Comparison of ENCODE assay signal across 15 cellular contexts in genomic region chr17:38796451-38796850, GRCh38. TPM values are rescaled to one million over a fixed set of nuclear protein-coding genes. Genes with fewer than 3 reads are reported as not detected.
DNase-seq lines count a peak whose midpoint lies in the region; ATAC-seq, FAIRE-seq and TF ChIP-seq lines count a peak whose summit lies in the region.
"Had no signal": no experiment of that assay in that cellular context is flagged by ENCODE, and none has a peak within 500 bp of the region (broad histone marks: within the 10 kb centered on the region; RNA-seq: fewer than 3 reads in every experiment).

No MANE protein-coding gene starts in this region.

- in situ Hi-C loops in K562 (cut with MboI), result no loop called here

- H3K79me2 ChIP-seq in K562 (ENCODE audit: control insufficient read depth, insufficient read depth, low read length), result peaks cover 42% of the 10 kb centered on the region

- H3K4me1 ChIP-seq in K562 (replicated peaks in 1 of 2; ENCODE audit: control insufficient read depth in 2 of 2, insufficient read depth in 2 of 2, low read length in 2 of 2) (peaks cover 20% of the 10 kb centered on the region in 2 experiments), psoas muscle (peaks cover 29% of the 10 kb centered on the region)

- ATAC-seq in K562, result no peak
- ATAC-seq in psoas muscle, result no peak
- no peak for ATAC-seq in HG02571 (IDR thresholded peaks at IDR 0.05; ENCODE audit: unreplicated experiment)
- ATAC-seq: left lung, Panc1 had no signal

- H3K27ac ChIP-seq in K562 (ENCODE audit: extremely low read depth, low read depth, low read length) (no peak overlapping the region), psoas muscle (peak overlapping the region; percentile 96)

- BruUV-seq in K562 (replicated peaks; lab: Mats Ljungman, UMichigan), result no TSS peak

- TF ChIP-seq POLR2A in K562 (conservative IDR thresholded peaks at IDR 0.05), result no peak

- peaks cover 10% of the 10 kb centered on the region; the same call in 1 of the 2 replicates for H4K20me1 ChIP-seq in K562 (replicated peaks; ENCODE audit: control insufficient read depth, insufficient read depth, low read length)

- 92% methylated on average over 1 of the region's 1 CpG for WGBS in K562 (ENCODE audit: insufficient coverage, low coverage, missing lambda C conversion rate)
- 80 to 86% (median 81%) methylated on average over 1 of the region's 1 CpG for WGBS in psoas muscle, 3 donors

- H3K9ac ChIP-seq in K562 (ENCODE audit: insufficient read depth in 1 of 2, low read depth in 2 of 2, low read length in 2 of 2), result no peak overlapping the region

- DNase-seq in HFF-Myc (ENCODE audit: extremely low read depth, low read depth) (no peak), K562 (ENCODE audit: extremely low read depth in 1 of 4, low spot score in 3 of 4) (no peak), psoas muscle (no peak), NCI-H128 (lab: John Stamatoyannopoulos, UW; ENCODE audit: unreplicated experiment) (no peak)
- no peak for DNase-seq in activated T-cell treated with anti-CD3 and anti-CD28 coated beads, Interleukin-2, amount 50 U/mL, for 1 hour
- DNase-seq: activated B cell treated with CpG ODN at 0.5 μM for 24 hours; activated naive CD4-positive, alpha-beta T cell; effector CD8-positive, alpha-beta T cell; left lung; NCI-H69; stimulated activated CD4-positive, alpha-beta T cell treated with anti-CD3 and anti-CD28 coated beads, Interleukin-2, amount 100 ng/mL, for 24 hours; SW 1271 had no signal

- TF ChIP-seq CTCF in HFF-Myc (IDR thresholded peaks at IDR 0.05; ENCODE audit: low read depth, low read length, missing control alignments) (no peak), K562 (IDR thresholded peaks at IDR 0.05 in 2 of 3, conservative IDR thresholded peaks at IDR 0.05 in 1 of 3; ENCODE audit: insufficient read depth in 2 of 3, low read depth in 1 of 3, low read length in 3 of 3) (no peak), psoas muscle (IDR thresholded peaks at IDR 0.05) (no peak)

- H3K27me3 ChIP-seq in K562 (ENCODE audit: control insufficient read depth in 2 of 2, insufficient read depth in 2 of 2, low read length in 2 of 2), result no peaks in the 10 kb centered on the region
- no peaks in the 10 kb centered on the region for H3K27me3 ChIP-seq in psoas muscle (ENCODE audit: insufficient read depth in 3 of 3, low read length in 2 of 3)
- H3K27me3 ChIP-seq: left lung had no signal

- no peak overlapping the region for H2AFZ ChIP-seq in K562 (ENCODE audit: low read depth, low read length)

- H3K36me3 ChIP-seq in K562 (ENCODE audit: control insufficient read depth, insufficient read depth, low read length), result peaks cover 34% of the 10 kb centered on the region
- H3K36me3 ChIP-seq in psoas muscle (ENCODE audit: insufficient read depth in 1 of 2, low read depth in 1 of 2), result peaks cover 3 to 41% of the 10 kb centered on the region in 2 donors

- H3K9me3 ChIP-seq in K562 (replicated peaks; ENCODE audit: control insufficient read depth, insufficient read depth, low read depth, low read length) (no peaks in the 10 kb centered on the region), psoas muscle (no peaks in the 10 kb centered on the region)
- H3K9me3 ChIP-seq: left lung had no signal

- no peak for TF ChIP-seq EP300 in K562 (IDR thresholded peaks at IDR 0.05; ENCODE audit: low read length)

- no peaks in the 10 kb centered on the region for H3K9me1 ChIP-seq in K562 (ENCODE audit: control insufficient read depth, insufficient read depth, low read length)

- H3K4me2 ChIP-seq in K562 (ENCODE audit: insufficient read depth, low read length), result peak overlapping the region; percentile 2; the same call in 1 of the 2 replicates

- TF ChIP-seq RAD21 in K562 (CRISPR knock-in tag; conservative IDR thresholded peaks at IDR 0.05 in 1 of 2, IDR thresholded peaks at IDR 0.05 in 1 of 2), result no peak

- no peak for FAIRE-seq in K562 (lab: Jason Lieb, UNC)
- FAIRE-seq: bronchial epithelial cell had no signal

- POLR2A ChIA-PET in K562 (lab: Yijun Ruan, JAX), result no interaction called here

- peak overlapping the region; percentile 74; the same call in 1 of the 2 replicates for H3K4me3 ChIP-seq in HFF-Myc (replicated peaks; ENCODE audit: low read depth, low read length)
- no peak overlapping the region for H3K4me3 ChIP-seq in K562
- no peak overlapping the region for H3K4me3 ChIP-seq in psoas muscle

- CTCF ChIA-PET in K562 (lab: Yijun Ruan, JAX; ENCODE audit: low intra/inter-chr PET ratio), result no interaction called here

- intact Hi-C loops in K562 (cut with micrococcal nuclease), result no loop called here
- intact Hi-C loops in psoas muscle (cut with DNase I), result no loop called here

RNA-seq across cellular contexts. Expression of gene PIP4K2B, which starts 2.9 kb away (rescaled TPM):
- total RNA-seq in K562 (2011; cell fraction: chromatin; rRNA removed; ENCODE audit: low replicate concordance), result 27.6 and 39.9 TPM in 2 replicates
- total RNA-seq in K562 (2011; cell fraction: nucleolus; rRNA removed), result 17.5 and 18.2 TPM in 2 replicates
- total RNA-seq in K562 (2011; cell fraction: nucleoplasm; rRNA removed), result 23.2 and 28.6 TPM in 2 replicates
- total RNA-seq in K562 (2014; rRNA removed), result 14.4 and 18.1 TPM in 2 replicates
- total RNA-seq in K562 (2014; rRNA removed; fragmentation: Illumina TruSeq; extraction: Trizol), result 24.0 and 24.1 TPM in 2 replicates
- total RNA-seq in K562 (2015; rRNA removed; fragmentation: Illumina TruSeq; extraction: Trizol), result 27.9 and 29.3 TPM in 2 replicates
- 25.8 and 29.9 TPM in 2 replicates for total RNA-seq in K562 (2021)
- 16.6 and 23.0 TPM in 2 replicates for polyA plus RNA-seq in K562 (2011; rRNA removed)
- 14.6 and 27.3 TPM in 2 replicates for polyA plus RNA-seq in K562 (2011; cell fraction: cytosol; rRNA removed)
- polyA plus RNA-seq in K562 (2011; cell fraction: nucleus; rRNA removed), result 34.1 and 43.1 TPM in 2 replicates
- 19.7 and 23.1 TPM in 2 replicates for polyA plus RNA-seq in K562 (2012)
- 25.5 and 29.6 TPM in 2 replicates for polyA plus RNA-seq in K562 (2014; fragmentation: Illumina TruSeq; extraction: Trizol)
- 1 to 10 TPM; 3.7 to 5.7 TPM for polyA plus RNA-seq in K562 (2014; fragmentation: Nextera tagmentation; extraction: Ambion mirVana)
- polyA plus RNA-seq in K562 (2014; rRNA removed), result 17.9 and 27.2 TPM in 2 replicates
- polyA minus RNA-seq in K562 (2011; rRNA and poly(A)+ RNA removed), result 35.1 and 73.8 TPM in 2 replicates
- 15.0 and 21.8 TPM in 2 replicates for polyA minus RNA-seq in K562 (2011; cell fraction: cytosol; rRNA and poly(A)+ RNA removed)
- polyA minus RNA-seq in K562 (2011; cell fraction: nucleus; rRNA and poly(A)+ RNA removed), result 7.5 and 10.6 TPM in 2 replicates
- total RNA-seq in psoas muscle, result 10 to 100 TPM; 61.2 to 66.7 (median 63.8) TPM
- 10 to 100 TPM; 19.3 to 72.6 (median 26.5) TPM for polyA plus RNA-seq in psoas muscle

RNA-seq across cellular contexts. Expression of gene CWC25, which starts 28.7 kb away (rescaled TPM):
- 54.3 and 57.6 TPM in 2 replicates for total RNA-seq in K562 (2011; cell fraction: chromatin; rRNA removed; ENCODE audit: low replicate concordance)
- 25.0 and 27.9 TPM in 2 replicates for total RNA-seq in K562 (2011; cell fraction: nucleolus; rRNA removed)
- 31.0 and 32.9 TPM in 2 replicates for total RNA-seq in K562 (2011; cell fraction: nucleoplasm; rRNA removed)
- 16.8 and 18.6 TPM in 2 replicates for total RNA-seq in K562 (2014; rRNA removed)
- 19.0 and 19.2 TPM in 2 replicates for total RNA-seq in K562 (2014; rRNA removed; fragmentation: Illumina TruSeq; extraction: Trizol)
- 21.0 and 24.1 TPM in 2 replicates for total RNA-seq in K562 (2015; rRNA removed; fragmentation: Illumina TruSeq; extraction: Trizol)
- 16.5 and 17.4 TPM in 2 replicates for total RNA-seq in K562 (2021)
- 14.1 and 23.0 TPM in 2 replicates for polyA plus RNA-seq in K562 (2011; rRNA removed)
- 10.1 and 11.8 TPM in 2 replicates for polyA plus RNA-seq in K562 (2011; cell fraction: cytosol; rRNA removed)
- 48.3 and 72.5 TPM in 2 replicates for polyA plus RNA-seq in K562 (2011; cell fraction: nucleus; rRNA removed)
- 16.7 and 17.1 TPM in 2 replicates for polyA plus RNA-seq in K562 (2012)
- 22.9 and 27.4 TPM in 2 replicates for polyA plus RNA-seq in K562 (2014; fragmentation: Illumina TruSeq; extraction: Trizol)
- 10 to 100 TPM; 24.4 to 26.3 TPM for polyA plus RNA-seq in K562 (2014; fragmentation: Nextera tagmentation; extraction: Ambion mirVana)
- 20.7 and 21.9 TPM in 2 replicates for polyA plus RNA-seq in K562 (2014; rRNA removed)
- 9.2 and 16.7 TPM in 2 replicates for polyA minus RNA-seq in K562 (2011; rRNA and poly(A)+ RNA removed)
- polyA minus RNA-seq in K562 (2011; cell fraction: cytosol; rRNA and poly(A)+ RNA removed), result 5.5 and 6.7 TPM in 2 replicates
- polyA minus RNA-seq in K562 (2011; cell fraction: nucleus; rRNA and poly(A)+ RNA removed), result 11.3 and 12.7 TPM in 2 replicates
- total RNA-seq in psoas muscle, result 10 to 100 TPM in 3 of 4 donors, 1 to 10 TPM in 1; 9.7 to 21.3 (median 15.3) TPM
- 10 to 100 TPM; 13.5 to 22.0 (median 15.0) TPM for polyA plus RNA-seq in psoas muscle

RNA-seq across cellular contexts. Expression of gene PSMB3, which starts 43.9 kb away (rescaled TPM):
- total RNA-seq in K562 (2011; cell fraction: chromatin; rRNA removed; ENCODE audit: low replicate concordance), result 28.6 and 81.3 TPM in 2 replicates
- total RNA-seq in K562 (2011; cell fraction: nucleolus; rRNA removed), result 130 and 156 TPM in 2 replicates
- total RNA-seq in K562 (2011; cell fraction: nucleoplasm; rRNA removed), result 96.8 and 111 TPM in 2 replicates
- total RNA-seq in K562 (2014; rRNA removed) (509 and 525 TPM in 2 replicates), K562 (2014; rRNA removed; fragmentation: Illumina TruSeq; extraction: Trizol) (498 and 574 TPM in 2 replicates), K562 (2015; rRNA removed; fragmentation: Illumina TruSeq; extraction: Trizol) (469 and 476 TPM in 2 replicates), K562 (2021) (460 and 522 TPM in 2 replicates), psoas muscle (100 to 1,000 TPM; 112 to 209 (median 184) TPM)
- polyA plus RNA-seq in K562 (2011; rRNA removed) (331 and 538 TPM in 2 replicates), K562 (2014; fragmentation: Illumina TruSeq; extraction: Trizol) (538 and 584 TPM in 2 replicates), K562 (2014; fragmentation: Nextera tagmentation; extraction: Ambion mirVana) (1,000 to 10,000 TPM; 2,413 to 2,775 TPM), K562 (2014; rRNA removed) (729 and 824 TPM in 2 replicates), psoas muscle (100 to 1,000 TPM; 286 to 463 (median 332) TPM)
- polyA plus RNA-seq in K562 (2011; cell fraction: cytosol; rRNA removed), result 662 and 1,258 TPM in 2 replicates
- polyA plus RNA-seq in K562 (2011; cell fraction: nucleus; rRNA removed), result 149 and 186 TPM in 2 replicates
- polyA plus RNA-seq in K562 (2012), result 361 and 450 TPM in 2 replicates
- 209 and 374 TPM in 2 replicates for polyA minus RNA-seq in K562 (2011; rRNA and poly(A)+ RNA removed)
- polyA minus RNA-seq in K562 (2011; cell fraction: cytosol; rRNA and poly(A)+ RNA removed), result 99.7 and 217 TPM in 2 replicates
- polyA minus RNA-seq in K562 (2011; cell fraction: nucleus; rRNA and poly(A)+ RNA removed), result 36.3 and 46.2 TPM in 2 replicates

RNA-seq across cellular contexts. Expression of gene PCGF2, which starts 48.3 kb away (rescaled TPM):
- 12.2 and 22.3 TPM in 2 replicates for total RNA-seq in K562 (2011; cell fraction: chromatin; rRNA removed; ENCODE audit: low replicate concordance)
- 14.2 and 14.7 TPM in 2 replicates for total RNA-seq in K562 (2011; cell fraction: nucleolus; rRNA removed)
- 12.9 and 19.9 TPM in 2 replicates for total RNA-seq in K562 (2011; cell fraction: nucleoplasm; rRNA removed)
- 6.6 and 8.3 TPM in 2 replicates for total RNA-seq in K562 (2014; rRNA removed)
- total RNA-seq in K562 (2014; rRNA removed; fragmentation: Illumina TruSeq; extraction: Trizol), result 3.0 and 3.7 TPM in 2 replicates
- total RNA-seq in K562 (2015; rRNA removed; fragmentation: Illumina TruSeq; extraction: Trizol), result 4.0 and 5.1 TPM in 2 replicates
- total RNA-seq in K562 (2021), result 33.4 and 33.7 TPM in 2 replicates
- polyA plus RNA-seq in K562 (2011; rRNA removed), result 5.9 and 7.0 TPM in 2 replicates
- 7.1 and 19.3 TPM in 2 replicates for polyA plus RNA-seq in K562 (2011; cell fraction: cytosol; rRNA removed)
- polyA plus RNA-seq in K562 (2011; cell fraction: nucleus; rRNA removed), result 12.9 and 33.2 TPM in 2 replicates
- 22.2 and 28.1 TPM in 2 replicates for polyA plus RNA-seq in K562 (2012)
- 14.0 and 17.8 TPM in 2 replicates for polyA plus RNA-seq in K562 (2014; fragmentation: Illumina TruSeq; extraction: Trizol)
- 1 to 10 TPM; 1.3 to 1.4 TPM for polyA plus RNA-seq in K562 (2014; fragmentation: Nextera tagmentation; extraction: Ambion mirVana)
- 17.1 and 20.3 TPM in 2 replicates for polyA plus RNA-seq in K562 (2014; rRNA removed)
- 4.2 and 5.7 TPM in 2 replicates for polyA minus RNA-seq in K562 (2011; rRNA and poly(A)+ RNA removed)
- polyA minus RNA-seq in K562 (2011; cell fraction: cytosol; rRNA and poly(A)+ RNA removed), result 12.4 and 18.0 TPM in 2 replicates
- 3.0 and 5.5 TPM in 2 replicates for polyA minus RNA-seq in K562 (2011; cell fraction: nucleus; rRNA and poly(A)+ RNA removed)
- 10 to 100 TPM in 1 of 4 donors, 1 to 10 TPM in 3; 7.1 to 10.8 (median 7.5) TPM for total RNA-seq in psoas muscle
- polyA plus RNA-seq in psoas muscle, result 1 to 10 TPM; 3.3 to 5.8 (median 5.1) TPM
- total RNA-seq: activated B cell treated with CpG ODN at 0.5 μM for 24 hours had no signal

RNA-seq across cellular contexts. Expression of gene RPL23, which starts 57.1 kb away (rescaled TPM):
- 370 and 391 TPM in 2 replicates for total RNA-seq in K562 (2011; cell fraction: chromatin; rRNA removed; ENCODE audit: low replicate concordance)
- total RNA-seq in K562 (2011; cell fraction: nucleolus; rRNA removed), result 317 and 380 TPM in 2 replicates
- 567 and 894 TPM in 2 replicates for total RNA-seq in K562 (2011; cell fraction: nucleoplasm; rRNA removed)
- total RNA-seq in K562 (2014; rRNA removed) (2,281 and 2,332 TPM in 2 replicates), K562 (2014; rRNA removed; fragmentation: Illumina TruSeq; extraction: Trizol) (3,218 and 3,389 TPM in 2 replicates), K562 (2015; rRNA removed; fragmentation: Illumina TruSeq; extraction: Trizol) (2,524 and 2,706 TPM in 2 replicates), K562 (2021) (1,745 and 1,985 TPM in 2 replicates), psoas muscle (1,000 to 10,000 TPM in 1 of 4 donors, 100 to 1,000 TPM in 3; 816 to 1,006 (median 921) TPM)
- polyA plus RNA-seq in K562 (2011; rRNA removed) (1,779 and 3,096 TPM in 2 replicates), K562 (2014; fragmentation: Illumina TruSeq; extraction: Trizol) (3,156 and 3,487 TPM in 2 replicates), K562 (2014; fragmentation: Nextera tagmentation; extraction: Ambion mirVana) (1,000 to 10,000 TPM; 2,598 to 3,667 TPM), K562 (2014; rRNA removed) (3,128 and 3,158 TPM in 2 replicates), psoas muscle (1,000 to 10,000 TPM; 1,675 to 2,332 (median 1,765) TPM)
- 1,009 and 1,561 TPM in 2 replicates for polyA plus RNA-seq in K562 (2011; cell fraction: cytosol; rRNA removed)
- 519 and 810 TPM in 2 replicates for polyA plus RNA-seq in K562 (2011; cell fraction: nucleus; rRNA removed)
- 2,980 and 3,135 TPM in 2 replicates for polyA plus RNA-seq in K562 (2012)
- polyA minus RNA-seq in K562 (2011; rRNA and poly(A)+ RNA removed), result 1,069 and 1,345 TPM in 2 replicates
- 644 and 904 TPM in 2 replicates for polyA minus RNA-seq in K562 (2011; cell fraction: cytosol; rRNA and poly(A)+ RNA removed)
- polyA minus RNA-seq in K562 (2011; cell fraction: nucleus; rRNA and poly(A)+ RNA removed), result 127 and 195 TPM in 2 replicates
